Comparison of ENCODE assay signal across 8 cellular contexts in genomic region chr13:98571955-98572662, GRCh38. TPM values are rescaled to one million over a fixed set of nuclear protein-coding genes. Genes with fewer than 3 reads are reported as not detected.
DNase-seq lines count a peak whose midpoint lies in the region; ATAC-seq and TF ChIP-seq lines count a peak whose summit lies in the region.

No MANE protein-coding gene starts in this region.

- no peaks in the 10 kb centered on the region for H3K9me3 ChIP-seq in PC-3 (ENCODE audit: low read length)

- TF ChIP-seq CTCF in PC-3 (conservative IDR thresholded peaks at IDR 0.05; ENCODE audit: low read depth, low read length) (no peak), neural crest cell (conservative IDR thresholded peaks at IDR 0.05) (no peak)

- H3K4me3 Mint-ChIP-seq in activated T-cell treated with anti-CD3 and anti-CD28 coated beads, Interleukin-2, amount 50 U/mL, for 4 hours, result peak overlapping the region; percentile 89
- H3K4me3 Mint-ChIP-seq in dendritic cell treated with granulocyte-macrophage colony-stimulating factor and Interleukin-4, amounts not matched to agents 40 ng/mL and 50 ng/mL, for 4 days, result no peak overlapping the region
- peak overlapping the region; percentile 42 for H3K4me3 Mint-ChIP-seq in neural crest cell

- peak overlapping the region; percentile 91 for H3K4me2 ChIP-seq in PC-3 (ENCODE audit: low read length)

- no TSS peak for BruUV-seq in PC-3 (replicated peaks; lab: Mats Ljungman, UMichigan)

- no peak overlapping the region for H2AFZ ChIP-seq in PC-3 (ENCODE audit: low read length)

- H3K9me3 Mint-ChIP-seq in activated T-cell treated with anti-CD3 and anti-CD28 coated beads, Interleukin-2, amount 50 U/mL, for 4 hours, result no peaks in the 10 kb centered on the region
- no peaks in the 10 kb centered on the region for H3K9me3 Mint-ChIP-seq in dendritic cell treated with granulocyte-macrophage colony-stimulating factor and Interleukin-4, amounts not matched to agents 40 ng/mL and 50 ng/mL, for 4 days
- H3K9me3 Mint-ChIP-seq in neural crest cell, result peaks cover 3% of the 10 kb centered on the region

- peaks cover 5% of the 10 kb centered on the region; the same call in 1 of the 2 replicates for H3K36me3 ChIP-seq in PC-3 (ENCODE audit: low read depth, low read length)

- peak in 1 of 2 donors; percentile 4 for ATAC-seq in activated T-cell treated with anti-CD3 and anti-CD28 coated beads, Interleukin-2, amount 50 U/mL, for 4 hours
- peak; percentile 23 for ATAC-seq in PC-3
- ATAC-seq in HG02973 (IDR thresholded peaks at IDR 0.05; ENCODE audit: unreplicated experiment), result no peak

- H3K9me2 ChIP-seq in PC-3 (replicated peaks; ENCODE audit: low read length), result no peaks in the 10 kb centered on the region

- intact Hi-C loops in PC-3 (cut with micrococcal nuclease), result loop anchor here (1.0 to 10.0 kb wide), 3 partner anchors 63 to 273 kb away; no protein-coding TSS in a partner anchor
- intact Hi-C loops in dendritic cell treated with granulocyte-macrophage colony-stimulating factor and Interleukin-4, amounts not matched to agents 40 ng/mL and 50 ng/mL, for 4 days (cut with micrococcal nuclease), result no loop called here

- H3K4me1 Mint-ChIP-seq in activated T-cell treated with anti-CD3 and anti-CD28 coated beads, Interleukin-2, amount 50 U/mL, for 4 hours (ENCODE audit: low read depth), result peaks cover 80% of the 10 kb centered on the region
- peaks cover 82% of the 10 kb centered on the region for H3K4me1 Mint-ChIP-seq in dendritic cell treated with granulocyte-macrophage colony-stimulating factor and Interleukin-4, amounts not matched to agents 40 ng/mL and 50 ng/mL, for 4 days (ENCODE audit: low read depth)
- peaks cover 75% of the 10 kb centered on the region for H3K4me1 Mint-ChIP-seq in neural crest cell

- H3K9ac ChIP-seq in PC-3 (ENCODE audit: low read length), result peak overlapping the region; percentile 42

- peak overlapping the region; percentile 81 for H3K27ac ChIP-seq in PC-3 (ENCODE audit: low read length)

- POLR2A ChIA-PET in PC-3 (lab: Charles Lee; ENCODE audit: unreplicated experiment), result interaction anchor here (1.1 kb wide), 1 partner anchor 88 kb away, joined by 3 read pairs; no protein-coding TSS in a partner anchor

- peaks cover 50% of the 10 kb centered on the region for H3K4me1 ChIP-seq in PC-3 (ENCODE audit: insufficient read depth, low read length)

- no peaks in the 10 kb centered on the region for H3K27me3 Mint-ChIP-seq in activated T-cell treated with anti-CD3 and anti-CD28 coated beads, Interleukin-2, amount 50 U/mL, for 4 hours (ENCODE audit: low read depth)
- H3K27me3 Mint-ChIP-seq in dendritic cell treated with granulocyte-macrophage colony-stimulating factor and Interleukin-4, amounts not matched to agents 40 ng/mL and 50 ng/mL, for 4 days, result no peaks in the 10 kb centered on the region
- no peaks in the 10 kb centered on the region for H3K27me3 Mint-ChIP-seq in neural crest cell (ENCODE audit: low read depth)

- H3F3A ChIP-seq in PC-3 (ENCODE audit: low read length, unreplicated experiment), result no peaks in the 10 kb centered on the region

- peaks cover 18% of the 10 kb centered on the region for H3K36me3 Mint-ChIP-seq in activated T-cell treated with anti-CD3 and anti-CD28 coated beads, Interleukin-2, amount 50 U/mL, for 4 hours (ENCODE audit: insufficient read depth)
- peaks cover 19% of the 10 kb centered on the region for H3K36me3 Mint-ChIP-seq in dendritic cell treated with granulocyte-macrophage colony-stimulating factor and Interleukin-4, amounts not matched to agents 40 ng/mL and 50 ng/mL, for 4 days (ENCODE audit: low read depth)
- H3K36me3 Mint-ChIP-seq in neural crest cell (ENCODE audit: low read depth), result peaks cover 17% of the 10 kb centered on the region

- no peaks in the 10 kb centered on the region for H3K27me3 ChIP-seq in PC-3 (ENCODE audit: low read length)

- CTCF ChIA-PET in PC-3 (lab: Charles Lee), result no interaction called here

- H3K4me3 ChIP-seq in PC-3 (ENCODE audit: low read length), result peak overlapping the region; percentile 54

- H3K79me2 ChIP-seq in PC-3 (ENCODE audit: low read length), result peaks cover 95% of the 10 kb centered on the region

- DNase-seq in activated T-cell treated with anti-CD3 and anti-CD28 coated beads, Interleukin-2, amount 50 U/mL, for 4 hours, result no peak
- DNase-seq in activated T-cell treated with anti-CD3 and anti-CD28 coated beads for 4 hours (no peak), PC-3 (peak; percentile 49), neural crest cell (ENCODE audit: low read depth, low spot score) (no peak), midbrain (lab: John Stamatoyannopoulos, UW) (no peak), NCI-H82 (lab: John Stamatoyannopoulos, UW) (no peak)

- H3K27ac Mint-ChIP-seq in dendritic cell treated with granulocyte-macrophage colony-stimulating factor and Interleukin-4, amounts not matched to agents 40 ng/mL and 50 ng/mL, for 4 days, result peak overlapping the region; percentile 36
- H3K27ac Mint-ChIP-seq in neural crest cell (ENCODE audit: unreplicated experiment), result peak overlapping the region; percentile 37

- peaks cover 65% of the 10 kb centered on the region for H4K20me1 ChIP-seq in PC-3 (ENCODE audit: low read length)

RNA-seq across cellular contexts. Expression of gene STK24, which starts 4.8 kb away (rescaled TPM):
- 100 to 1,000 TPM; 135 to 152 (median 142) TPM for total RNA-seq in activated T-cell treated with anti-CD3 and anti-CD28 coated beads, Interleukin-2, amount 50 U/mL, for 4 hours
- 52.4 and 57.0 TPM in 2 replicates for total RNA-seq in PC-3 (2014; rRNA removed)
- total RNA-seq in neural crest cell, result 113 and 114 TPM in 2 replicates
